ENCODE assay signal across 18 cellular contexts in the genomic region with DNA sequence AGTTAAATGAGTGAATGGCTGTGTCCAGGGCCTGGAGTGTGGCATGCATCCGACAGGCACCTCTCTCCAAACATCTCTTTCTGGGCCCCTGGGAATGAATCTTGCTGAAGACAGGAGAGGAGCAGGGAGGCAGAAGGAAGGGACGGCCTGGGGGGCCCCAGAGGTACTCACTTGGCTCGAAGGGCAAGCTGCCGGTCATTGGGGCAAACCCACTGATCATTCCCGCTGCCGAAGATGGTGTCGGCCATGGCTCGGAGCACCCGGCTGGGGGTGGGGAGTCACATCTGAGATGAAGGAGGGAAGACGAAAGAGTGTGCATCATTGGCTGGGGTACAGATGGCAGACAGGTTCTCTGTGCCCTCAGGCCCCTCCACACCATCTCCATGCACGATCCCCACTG.
"Had no signal": no experiment of that assay in that cellular context is flagged by ENCODE, and none has a peak within 500 bp of the region (broad histone marks: within the 10 kb centered on the region; RNA-seq: fewer than 3 reads in every experiment).

No MANE protein-coding gene starts in this region.

- H3K9me3 Mint-ChIP-seq: immature natural killer cell; naive thymus-derived CD8-positive, alpha-beta T cell; stimulated activated effector memory CD8-positive, alpha-beta T cell treated with anti-CD3 and anti-CD28 coated beads, Interleukin-12 subunit alpha, Interleukin-12 subunit beta, amount 100 ng/mL, for 72 hours; stimulated activated naive CD8-positive, alpha-beta T cell treated with anti-CD3 and anti-CD28 coated beads, Interleukin-15, Interleukin-2, amounts not matched to agents 100 ng/mL and 50 ng/mL, for 24 hours had no signal

- ATAC-seq: foreskin keratinocyte; left colon; naive thymus-derived CD8-positive, alpha-beta T cell; psoas muscle; stimulated activated effector memory CD8-positive, alpha-beta T cell treated with anti-CD3 and anti-CD28 coated beads, Interleukin-12 subunit alpha, Interleukin-12 subunit beta, amount 100 ng/mL, for 72 hours had no signal

- H3K9me3 ChIP-seq: colonic mucosa, psoas muscle, tibial artery had no signal

- H3K4me3 Mint-ChIP-seq: immature natural killer cell; naive thymus-derived CD8-positive, alpha-beta T cell; stimulated activated effector memory CD8-positive, alpha-beta T cell treated with anti-CD3 and anti-CD28 coated beads, Interleukin-12 subunit alpha, Interleukin-12 subunit beta, amount 100 ng/mL, for 72 hours; stimulated activated naive CD8-positive, alpha-beta T cell treated with anti-CD3 and anti-CD28 coated beads, Interleukin-15, Interleukin-2, amounts not matched to agents 100 ng/mL and 50 ng/mL, for 24 hours had no signal

- H3K4me1 ChIP-seq: colonic mucosa, foreskin keratinocyte, psoas muscle, tibial artery had no signal

- H3K27ac Mint-ChIP-seq: stimulated activated effector memory CD8-positive, alpha-beta T cell treated with anti-CD3 and anti-CD28 coated beads, Interleukin-12 subunit alpha, Interleukin-12 subunit beta, amount 100 ng/mL, for 72 hours; stimulated activated naive CD8-positive, alpha-beta T cell treated with anti-CD3 and anti-CD28 coated beads, Interleukin-15, Interleukin-2, amounts not matched to agents 100 ng/mL and 50 ng/mL, for 24 hours had no signal

- H3K36me3 Mint-ChIP-seq: stimulated activated effector memory CD8-positive, alpha-beta T cell treated with anti-CD3 and anti-CD28 coated beads, Interleukin-12 subunit alpha, Interleukin-12 subunit beta, amount 100 ng/mL, for 72 hours had no signal

- DNase-seq: cerebellar nuclear complex; colonic mucosa; dermis blood vessel endothelial cell; erythroblast; foreskin keratinocyte; immature natural killer cell; left colon; mammary epithelial cell; naive thymus-derived CD8-positive, alpha-beta T cell; occipital lobe; small intestine; stimulated activated CD4-positive, alpha-beta T cell treated with anti-CD3 and anti-CD28 coated beads, Interleukin-2, amount 100 ng/mL, for 48 hours; stimulated activated CD8-positive, alpha-beta memory T cell treated with anti-CD3 and anti-CD28 coated beads, Interleukin-4, amount 100 ng/mL, for 48 hours had no signal

- H3K27ac ChIP-seq: cardiac muscle cell, colonic mucosa, foreskin keratinocyte, psoas muscle, tibial artery had no signal

- H3K36me3 ChIP-seq: cardiac muscle cell, colonic mucosa had no signal

- H3K4me3 ChIP-seq: cardiac muscle cell, colonic mucosa, psoas muscle, tibial artery had no signal
